1 cellular context compared by ENCODE assay signal in genomic region chr17:3944485-3945388, GRCh38.
A peak's percentile ranks its signal among the peaks of the same experiment; 100 is the strongest.
TF ChIP-seq lines count a peak whose summit lies in the region.

No MANE protein-coding gene starts in this region.

TF ChIP-seq in WTC11, 78 proteins besides CTCF, POLR2A, EP300 and RAD21 (continued from another document):
- TF ChIP-seq FOXP4 (CRISPR knock-in tag; IDR thresholded peaks at IDR 0.05) (no peak), SMAD4 (CRISPR knock-in tag; IDR thresholded peaks at IDR 0.05) (no peak), FOXJ3 (CRISPR knock-in tag; IDR thresholded peaks at IDR 0.05; ENCODE audit: borderline replicate concordance) (no peak), MAX (CRISPR knock-in tag; IDR thresholded peaks at IDR 0.05) (0 out of 2 replicates have a peak, but pooled peaks have one; percentile 10), USF2 (CRISPR knock-in tag; IDR thresholded peaks at IDR 0.05) (no peak), CREB1 (CRISPR knock-in tag; IDR thresholded peaks at IDR 0.05) (no peak), E2F5 (CRISPR knock-in tag; IDR thresholded peaks at IDR 0.05) (peak; percentile 45; the same call in 1 of the 2 replicates), ATF3 (CRISPR knock-in tag; conservative IDR thresholded peaks at IDR 0.05) (no peak), GABPB1 (CRISPR knock-in tag; IDR thresholded peaks at IDR 0.05) (no peak), ATF6 (CRISPR knock-in tag; IDR thresholded peaks at IDR 0.05) (no peak), HMGA2 (CRISPR knock-in tag; IDR thresholded peaks at IDR 0.05) (no peak), SP1 (CRISPR knock-in tag; conservative IDR thresholded peaks at IDR 0.05) (peak; percentile 86), TP53 (CRISPR knock-in tag; IDR thresholded peaks at IDR 0.05) (no peak), PRDM15 (CRISPR knock-in tag; IDR thresholded peaks at IDR 0.05) (peak; percentile 65), MYBL2 (CRISPR knock-in tag; IDR thresholded peaks at IDR 0.05) (no peak)
